21 cellular contexts compared by ENCODE assay signal in the genomic region with DNA sequence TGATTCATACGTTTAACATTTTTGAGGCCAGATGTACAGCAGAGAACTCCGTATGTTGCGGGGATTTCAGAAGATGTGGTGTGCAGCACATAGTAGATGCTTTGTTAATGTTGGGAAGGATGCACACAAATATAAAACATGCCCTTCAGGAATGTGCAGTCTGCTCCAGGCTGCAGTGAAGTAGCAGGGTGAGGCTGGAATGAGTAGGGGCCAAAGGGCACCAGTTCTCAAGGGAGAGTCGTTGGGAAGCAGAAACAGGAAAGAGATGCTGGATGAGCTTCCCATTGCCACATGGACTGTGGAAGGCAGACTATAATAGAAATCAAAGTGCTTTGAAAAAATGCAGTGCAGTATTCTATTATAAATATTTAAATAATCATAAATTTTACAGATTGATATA.
A peak's percentile ranks its signal among the peaks of the same experiment; 100 is the strongest.
DNase-seq lines count a peak whose midpoint lies in the region; ATAC-seq and TF ChIP-seq lines count a peak whose summit lies in the region.
"Had no signal": no experiment of that assay in that cellular context is flagged by ENCODE, and none has a peak within 500 bp of the region (broad histone marks: within the 10 kb centered on the region; RNA-seq: fewer than 3 reads in every experiment).

No MANE protein-coding gene starts in this region.

- H4K20me1 ChIP-seq in hepatocyte (ENCODE audit: insufficient read depth, poor library complexity, severe bottlenecking) = no peaks in the 10 kb centered on the region
- H4K20me1 ChIP-seq: BLaER1 treated with 17β-estradiol and CSF1 and Interleukin-3, amounts not matched to agents 10 nM and 100 nM had no signal

- WGBS in hepatocyte (ENCODE audit: low lambda C conversion rate, missing lambda C conversion rate) = 74% methylated on average over 4 of the region's 4 CpGs

- no peak for ATAC-seq in GM21619 (IDR thresholded peaks at IDR 0.05; ENCODE audit: unreplicated experiment)
- no peak for ATAC-seq in activated T-cell treated with anti-CD3 and anti-CD28 coated beads, Interleukin-2, amount 50 U/mL, for 4 hours
- ATAC-seq: GM23338 had no signal

- H3K9me3 Mint-ChIP-seq in activated T-cell treated with anti-CD3 and anti-CD28 coated beads, Interleukin-2, amount 50 U/mL, for 4 hours = no peaks in the 10 kb centered on the region
- H3K9me3 Mint-ChIP-seq: GM23338 had no signal

- no peak overlapping the region for H3K4me3 Mint-ChIP-seq in activated T-cell treated with anti-CD3 and anti-CD28 coated beads, Interleukin-2, amount 50 U/mL, for 4 hours
- H3K4me3 Mint-ChIP-seq: GM23338 had no signal

- TF ChIP-seq CTCF in hepatocyte (IDR thresholded peaks at IDR 0.05; ENCODE audit: poor library complexity) = no peak

- H3K4me3 ChIP-seq in hepatocyte = no peak overlapping the region
- H3K4me3 ChIP-seq: BLaER1 treated with 17β-estradiol and CSF1 and Interleukin-3, amounts not matched to agents 10 nM and 100 nM; GM23338 had no signal

- no peaks in the 10 kb centered on the region for H3K27me3 ChIP-seq in hepatocyte
- H3K27me3 ChIP-seq: BLaER1 treated with 17β-estradiol and CSF1 and Interleukin-3, amounts not matched to agents 10 nM and 100 nM had no signal

- no peak overlapping the region for H2AFZ ChIP-seq in hepatocyte
- H2AFZ ChIP-seq: GM23338 had no signal

- H3K9me2 ChIP-seq in hepatocyte (replicated peaks; ENCODE audit: insufficient read depth) = no peaks in the 10 kb centered on the region

- no peak overlapping the region for H3K4me2 ChIP-seq in hepatocyte
- H3K4me2 ChIP-seq: BLaER1 treated with 17β-estradiol and CSF1 and Interleukin-3, amounts not matched to agents 10 nM and 100 nM had no signal

- H3K4me1 ChIP-seq in hepatocyte (ENCODE audit: insufficient read depth) = peaks cover 36% of the 10 kb centered on the region

- DNase-seq in DMS53 (lab: John Stamatoyannopoulos, UW) = peak; percentile 23
- DNase-seq in DMS53 treated with DMSO at 0.1 percent for 48 hours (lab: John Stamatoyannopoulos, UW; ENCODE audit: unreplicated experiment) = no peak
- peak; percentile 21 for DNase-seq in hepatocyte (ENCODE audit: low spot score)
- peak; percentile 50 for DNase-seq in mucosa of gallbladder (ENCODE audit: low spot score)
- no peak for DNase-seq in NCI-H526 treated with DMSO at 0.1 percent for 48 hours (lab: John Stamatoyannopoulos, UW)
- no peak for DNase-seq in AG08396 (ENCODE audit: low spot score)
- no peak for DNase-seq in activated T-cell treated with anti-CD3 and anti-CD28 coated beads, Interleukin-2, amount 50 U/mL, for 4 hours
- DNase-seq: 8988T, Karpas-422, MM.1S, NCI-H1105, NCI-H1694, NCI-H2107, NCI-H345, NCI-H748 treated with DMSO at 0.1 percent for 48 hours, OCI-M1, RPMI8226, SIG-M5 had no signal

- no peaks in the 10 kb centered on the region for H3K36me3 Mint-ChIP-seq in activated T-cell treated with anti-CD3 and anti-CD28 coated beads, Interleukin-2, amount 50 U/mL, for 4 hours (ENCODE audit: insufficient read depth)

- H3K9me3 ChIP-seq in hepatocyte (ENCODE audit: low read depth) = no peaks in the 10 kb centered on the region
- H3K9me3 ChIP-seq: BLaER1 treated with 17β-estradiol and CSF1 and Interleukin-3, amounts not matched to agents 10 nM and 100 nM had no signal

- no peaks in the 10 kb centered on the region for H3K36me3 ChIP-seq in hepatocyte (replicated peaks; ENCODE audit: insufficient read depth, low read depth)
- H3K36me3 ChIP-seq: BLaER1 treated with 17β-estradiol and CSF1 and Interleukin-3, amounts not matched to agents 10 nM and 100 nM had no signal

- H3K4me1 Mint-ChIP-seq in activated T-cell treated with anti-CD3 and anti-CD28 coated beads, Interleukin-2, amount 50 U/mL, for 4 hours (ENCODE audit: low read depth) = no peaks in the 10 kb centered on the region

- peaks cover 19% of the 10 kb centered on the region for H3K79me2 ChIP-seq in hepatocyte

- H3K27me3 Mint-ChIP-seq in activated T-cell treated with anti-CD3 and anti-CD28 coated beads, Interleukin-2, amount 50 U/mL, for 4 hours (ENCODE audit: low read depth) = peaks cover 8% of the 10 kb centered on the region

- H3K27ac ChIP-seq in hepatocyte = no peak overlapping the region
- H3K27ac ChIP-seq: BLaER1 treated with 17β-estradiol and CSF1 and Interleukin-3, amounts not matched to agents 10 nM and 100 nM had no signal

Comparison
In these comparisons a context has a peak if more than half of its experiments do, and no peak if none do; other contexts are left out.
1. DNase-seq: peak in DMS53 (single experiment), hepatocyte (single experiment) and mucosa of gallbladder (single experiment); none in DMS53 treated with DMSO at 0.1 percent for 48 hours (single experiment), NCI-H526 treated with DMSO at 0.1 percent for 48 hours (single experiment), AG08396 (single experiment) and activated T-cell treated with anti-CD3 and anti-CD28 coated beads, Interleukin-2, amount 50 U/mL, for 4 hours (single experiment).